Comparison of ENCODE assay signal across 28 cellular contexts in genomic region chr12:42884116-42884515, GRCh38.
"Had no signal": no experiment of that assay in that cellular context is flagged by ENCODE, and none has a peak within 500 bp of the region (broad histone marks: within the 10 kb centered on the region; RNA-seq: fewer than 3 reads in every experiment).

No MANE protein-coding gene starts in this region.

- H3K27me3 ChIP-seq: adrenal gland, ascending aorta, brain microvascular endothelial cell, dorsolateral prefrontal cortex, esophagus muscularis mucosa, foreskin keratinocyte, gastrocnemius medialis, heart left ventricle had no signal

- ATAC-seq: activated CD8-positive, alpha-beta T cell treated with anti-CD3 and anti-CD28 coated beads for 36 hours; activated naive CD8-positive, alpha-beta T cell treated with anti-CD3 and anti-CD28 coated beads, Interleukin-2, amount 50 U/mL, for 24 hours; activated T-cell treated with anti-CD3 and anti-CD28 coated beads, Interleukin-2, amount 50 U/mL, for 4 hours; activated T-helper 17 cell treated with anti-CD3 and anti-CD28 coated beads, Interleukin-2, amount 50 U/mL, for 72 hours; foreskin keratinocyte; gastrocnemius medialis; heart left ventricle; WTC11 had no signal

- H3K4me1 ChIP-seq: adrenal gland, ascending aorta, foreskin keratinocyte, gastrocnemius medialis, heart left ventricle had no signal

- H3K27ac ChIP-seq: adrenal gland, ascending aorta, brain microvascular endothelial cell, coronary artery, dorsolateral prefrontal cortex, esophagus muscularis mucosa, foreskin keratinocyte, gastrocnemius medialis, heart left ventricle had no signal

- DNase-seq: activated CD4-positive, alpha-beta T cell treated with anti-CD3 and anti-CD28 coated beads for 1 hour; activated CD4-positive, alpha-beta T cell treated with anti-CD3 and anti-CD28 coated beads for 4 hours; activated CD4-positive, alpha-beta T cell treated with anti-CD3 and anti-CD28 coated beads, Interleukin-2, amount 10 ng/mL, durations not matched to agents 7 days and 5 days; activated CD4-positive, alpha-beta T cell treated with anti-CD3 and anti-CD28 coated beads, Interleukin-2, amount 50 U/mL, for 48 hours; activated CD8-positive, alpha-beta memory T cell treated with anti-CD3 and anti-CD28 coated beads for 24 hours; activated CD8-positive, alpha-beta T cell treated with anti-CD3 and anti-CD28 coated beads for 36 hours; activated effector memory CD4-positive, alpha-beta T cell treated with Interleukin-2 at 50 U/mL for 16 hours; activated gamma-delta T cell treated with Interleukin-2 at 50 U/mL for 16 hours; activated naive CD4-positive, alpha-beta T cell treated with anti-CD3 and anti-CD28 coated beads for 36 hours; activated naive CD8-positive, alpha-beta T cell treated with anti-CD3 and anti-CD28 coated beads for 36 hours; activated naive CD8-positive, alpha-beta T cell treated with anti-CD3 and anti-CD28 coated beads, Interleukin-2, amount 50 U/mL, for 24 hours; activated T-cell treated with anti-CD3 and anti-CD28 coated beads, Interleukin-2, amount 50 U/mL, for 4 hours; adrenal gland; brain microvascular endothelial cell; dorsolateral prefrontal cortex; effector memory CD4-positive, alpha-beta T cell; endodermal cell; erythroblast; foreskin keratinocyte; gastrocnemius medialis; glutamatergic neuron; heart left ventricle; T-helper 2 cell had no signal

- H3K9me3 ChIP-seq: adrenal gland, ascending aorta, esophagus muscularis mucosa, gastrocnemius medialis had no signal

- H3K36me3 ChIP-seq: adrenal gland, ascending aorta, brain microvascular endothelial cell, esophagus muscularis mucosa, gastrocnemius medialis, heart left ventricle had no signal

- H3K4me3 ChIP-seq: adrenal gland, ascending aorta, coronary artery, dorsolateral prefrontal cortex, esophagus muscularis mucosa, gastrocnemius medialis, heart left ventricle had no signal
